ENCODE assay signal across 1 cellular context in the genomic region with DNA sequence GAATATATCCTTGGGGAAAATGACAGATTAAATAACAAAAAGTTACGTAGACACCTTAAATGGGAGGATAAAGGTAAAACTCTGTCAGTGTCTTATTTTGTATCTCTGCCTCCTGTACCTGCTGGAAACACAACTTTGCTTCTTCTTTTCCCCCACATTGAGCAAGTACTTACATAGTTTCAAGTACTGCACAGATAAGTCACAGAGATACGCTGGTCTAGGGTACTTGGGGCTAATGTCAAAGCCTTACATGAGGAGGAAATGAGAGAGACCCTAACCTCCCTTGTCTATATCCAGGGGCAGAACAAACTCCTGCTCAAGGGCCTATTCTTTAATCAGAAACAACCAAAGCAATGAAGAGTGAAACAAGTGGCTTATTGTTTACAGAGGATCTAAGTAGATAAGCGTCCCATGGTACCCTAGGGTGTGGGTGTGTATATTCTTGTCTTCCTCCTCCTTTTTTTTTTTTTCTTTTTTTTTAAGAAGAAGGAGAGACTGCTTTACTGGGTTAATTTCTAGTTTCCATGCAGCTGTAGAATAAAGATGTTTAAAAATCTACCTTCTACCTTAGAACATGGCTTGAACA.
TF ChIP-seq lines count a peak whose summit lies in the region.

No MANE protein-coding gene starts in this region.

TF ChIP-seq in K562, 482 proteins besides CTCF, POLR2A, EP300 and RAD21 (continued from another document):
- TF ChIP-seq SUPT5H (IDR thresholded peaks at IDR 0.05) (no peak), FOXA3 (CRISPR knock-in tag; conservative IDR thresholded peaks at IDR 0.05 in 1 of 2, IDR thresholded peaks at IDR 0.05 in 1 of 2) (peak in 1 of 2 experiments; percentile 60; a peak in 2 of 4 replicates), BRD4 (IDR thresholded peaks at IDR 0.05) (no peak), ZNF668 (CRISPR knock-in tag; IDR thresholded peaks at IDR 0.05) (no peak), EZH2 (IDR thresholded peaks at IDR 0.05; ENCODE audit: borderline replicate concordance, low read depth, low read length) (no peak), FOXK2 (conservative IDR thresholded peaks at IDR 0.05 in 1 of 2, IDR thresholded peaks at IDR 0.05 in 1 of 2; ENCODE audit: low read depth in 2 of 2) (peak; percentile 61 to 66; a peak in 3 of 4 replicates), STAT5A (IDR thresholded peaks at IDR 0.05; ENCODE audit: borderline replicate concordance, low read length) (no peak), ZNF561 (CRISPR knock-in tag; conservative IDR thresholded peaks at IDR 0.05) (no peak), POLR2G (IDR thresholded peaks at IDR 0.05; ENCODE audit: low read depth, low read length) (no peak), XRCC3 (IDR thresholded peaks at IDR 0.05) (no peak), ZNF589 (CRISPR knock-in tag; IDR thresholded peaks at IDR 0.05; ENCODE audit: low read depth) (no peak), SOX6 (IDR thresholded peaks at IDR 0.05) (peak; percentile 45; the same call in 1 of the 2 replicates), ZC3H11A (IDR thresholded peaks at IDR 0.05; ENCODE audit: low read depth, low read length) (no peak), ZNF766 (CRISPR knock-in tag; conservative IDR thresholded peaks at IDR 0.05) (no peak), SMARCB1 (IDR thresholded peaks at IDR 0.05; ENCODE audit: insufficient read length, low read depth) (no peak), CBFA2T3 (IDR thresholded peaks at IDR 0.05) (peak; percentile 12; the same call in 1 of the 2 replicates), TARDBP (IDR thresholded peaks at IDR 0.05) (no peak), FIP1L1 (IDR thresholded peaks at IDR 0.05; ENCODE audit: low read depth, low read length, poor library complexity, severe bottlenecking) (no peak), ZNF324 (CRISPR knock-in tag; IDR thresholded peaks at IDR 0.05) (no peak), ZNF57 (CRISPR knock-in tag; IDR thresholded peaks at IDR 0.05) (no peak), ZNF384 (IDR thresholded peaks at IDR 0.05; ENCODE audit: low read depth, low read length) (peak; percentile 73; the same call in 1 of the 2 replicates), NFYB (IDR thresholded peaks at IDR 0.05; ENCODE audit: extremely low read depth, insufficient read length) (no peak), DPF2 (IDR thresholded peaks at IDR 0.05) (peak; percentile 49; the same call in 1 of the 2 replicates), BRD9 (IDR thresholded peaks at IDR 0.05; ENCODE audit: low read depth, partially characterized antibody) (no peak), ZNF507 (tag; conservative IDR thresholded peaks at IDR 0.05) (no peak), CREB1 (IDR thresholded peaks at IDR 0.05) (no peak), CREB1 (CRISPR knock-in tag; IDR thresholded peaks at IDR 0.05) (no peak), ARID1B (IDR thresholded peaks at IDR 0.05) (peak; percentile 39; the same call in 1 of the 2 replicates), KHSRP (IDR thresholded peaks at IDR 0.05) (no peak), ZNF79 (CRISPR knock-in tag; IDR thresholded peaks at IDR 0.05; ENCODE audit: low read depth) (no peak), TEAD4 (IDR thresholded peaks at IDR 0.05; ENCODE audit: low read length) (no peak), TEAD4 (CRISPR knock-in tag; IDR thresholded peaks at IDR 0.05; ENCODE audit: borderline replicate concordance) (no peak)
- TF ChIP-seq, protein P1, sequence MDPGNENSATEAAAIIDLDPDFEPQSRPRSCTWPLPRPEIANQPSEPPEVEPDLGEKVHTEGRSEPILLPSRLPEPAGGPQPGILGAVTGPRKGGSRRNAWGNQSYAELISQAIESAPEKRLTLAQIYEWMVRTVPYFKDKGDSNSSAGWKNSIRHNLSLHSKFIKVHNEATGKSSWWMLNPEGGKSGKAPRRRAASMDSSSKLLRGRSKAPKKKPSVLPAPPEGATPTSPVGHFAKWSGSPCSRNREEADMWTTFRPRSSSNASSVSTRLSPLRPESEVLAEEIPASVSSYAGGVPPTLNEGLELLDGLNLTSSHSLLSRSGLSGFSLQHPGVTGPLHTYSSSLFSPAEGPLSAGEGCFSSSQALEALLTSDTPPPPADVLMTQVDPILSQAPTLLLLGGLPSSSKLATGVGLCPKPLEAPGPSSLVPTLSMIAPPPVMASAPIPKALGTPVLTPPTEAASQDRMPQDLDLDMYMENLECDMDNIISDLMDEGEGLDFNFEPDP (CRISPR knock-in tag; IDR thresholded peaks at IDR 0.05), result no peak
- TF ChIP-seq, protein P2, sequence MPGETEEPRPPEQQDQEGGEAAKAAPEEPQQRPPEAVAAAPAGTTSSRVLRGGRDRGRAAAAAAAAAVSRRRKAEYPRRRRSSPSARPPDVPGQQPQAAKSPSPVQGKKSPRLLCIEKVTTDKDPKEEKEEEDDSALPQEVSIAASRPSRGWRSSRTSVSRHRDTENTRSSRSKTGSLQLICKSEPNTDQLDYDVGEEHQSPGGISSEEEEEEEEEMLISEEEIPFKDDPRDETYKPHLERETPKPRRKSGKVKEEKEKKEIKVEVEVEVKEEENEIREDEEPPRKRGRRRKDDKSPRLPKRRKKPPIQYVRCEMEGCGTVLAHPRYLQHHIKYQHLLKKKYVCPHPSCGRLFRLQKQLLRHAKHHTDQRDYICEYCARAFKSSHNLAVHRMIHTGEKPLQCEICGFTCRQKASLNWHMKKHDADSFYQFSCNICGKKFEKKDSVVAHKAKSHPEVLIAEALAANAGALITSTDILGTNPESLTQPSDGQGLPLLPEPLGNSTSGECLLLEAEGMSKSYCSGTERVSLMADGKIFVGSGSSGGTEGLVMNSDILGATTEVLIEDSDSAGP (CRISPR knock-in tag; IDR thresholded peaks at IDR 0.05), result no peak
- TF ChIP-seq, protein P3, sequence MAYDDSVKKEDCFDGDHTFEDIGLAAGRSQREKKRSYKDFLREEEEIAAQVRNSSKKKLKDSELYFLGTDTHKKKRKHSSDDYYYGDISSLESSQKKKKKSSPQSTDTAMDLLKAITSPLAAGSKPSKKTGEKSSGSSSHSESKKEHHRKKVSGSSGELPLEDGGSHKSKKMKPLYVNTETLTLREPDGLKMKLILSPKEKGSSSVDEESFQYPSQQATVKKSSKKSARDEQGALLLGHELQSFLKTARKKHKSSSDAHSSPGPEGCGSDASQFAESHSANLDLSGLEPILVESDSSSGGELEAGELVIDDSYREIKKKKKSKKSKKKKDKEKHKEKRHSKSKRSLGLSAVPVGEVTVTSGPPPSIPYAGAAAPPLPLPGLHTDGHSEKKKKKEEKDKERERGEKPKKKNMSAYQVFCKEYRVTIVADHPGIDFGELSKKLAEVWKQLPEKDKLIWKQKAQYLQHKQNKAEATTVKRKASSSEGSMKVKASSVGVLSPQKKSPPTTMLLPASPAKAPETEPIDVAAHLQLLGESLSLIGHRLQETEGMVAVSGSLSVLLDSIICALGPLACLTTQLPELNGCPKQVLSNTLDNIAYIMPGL (CRISPR knock-in tag; IDR thresholded peaks at IDR 0.05), result no peak
- TF ChIP-seq, protein P4, sequence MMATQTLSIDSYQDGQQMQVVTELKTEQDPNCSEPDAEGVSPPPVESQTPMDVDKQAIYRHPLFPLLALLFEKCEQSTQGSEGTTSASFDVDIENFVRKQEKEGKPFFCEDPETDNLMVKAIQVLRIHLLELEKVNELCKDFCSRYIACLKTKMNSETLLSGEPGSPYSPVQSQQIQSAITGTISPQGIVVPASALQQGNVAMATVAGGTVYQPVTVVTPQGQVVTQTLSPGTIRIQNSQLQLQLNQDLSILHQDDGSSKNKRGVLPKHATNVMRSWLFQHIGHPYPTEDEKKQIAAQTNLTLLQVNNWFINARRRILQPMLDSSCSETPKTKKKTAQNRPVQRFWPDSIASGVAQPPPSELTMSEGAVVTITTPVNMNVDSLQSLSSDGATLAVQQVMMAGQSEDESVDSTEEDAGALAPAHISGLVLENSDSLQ (IDR thresholded peaks at IDR 0.05), result no peak
- TF ChIP-seq, protein P5, sequence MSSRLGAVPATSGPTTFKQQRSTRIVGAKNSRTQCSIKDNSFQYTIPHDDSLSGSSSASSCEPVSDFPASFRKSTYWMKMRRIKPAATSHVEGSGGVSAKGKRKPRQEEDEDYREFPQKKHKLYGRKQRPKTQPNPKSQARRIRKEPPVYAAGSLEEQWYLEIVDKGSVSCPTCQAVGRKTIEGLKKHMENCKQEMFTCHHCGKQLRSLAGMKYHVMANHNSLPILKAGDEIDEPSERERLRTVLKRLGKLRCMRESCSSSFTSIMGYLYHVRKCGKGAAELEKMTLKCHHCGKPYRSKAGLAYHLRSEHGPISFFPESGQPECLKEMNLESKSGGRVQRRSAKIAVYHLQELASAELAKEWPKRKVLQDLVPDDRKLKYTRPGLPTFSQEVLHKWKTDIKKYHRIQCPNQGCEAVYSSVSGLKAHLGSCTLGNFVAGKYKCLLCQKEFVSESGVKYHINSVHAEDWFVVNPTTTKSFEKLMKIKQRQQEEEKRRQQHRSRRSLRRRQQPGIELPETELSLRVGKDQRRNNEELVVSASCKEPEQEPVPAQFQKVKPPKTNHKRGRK (tag; IDR thresholded peaks at IDR 0.05), result no peak
- TF ChIP-seq, protein P6, sequence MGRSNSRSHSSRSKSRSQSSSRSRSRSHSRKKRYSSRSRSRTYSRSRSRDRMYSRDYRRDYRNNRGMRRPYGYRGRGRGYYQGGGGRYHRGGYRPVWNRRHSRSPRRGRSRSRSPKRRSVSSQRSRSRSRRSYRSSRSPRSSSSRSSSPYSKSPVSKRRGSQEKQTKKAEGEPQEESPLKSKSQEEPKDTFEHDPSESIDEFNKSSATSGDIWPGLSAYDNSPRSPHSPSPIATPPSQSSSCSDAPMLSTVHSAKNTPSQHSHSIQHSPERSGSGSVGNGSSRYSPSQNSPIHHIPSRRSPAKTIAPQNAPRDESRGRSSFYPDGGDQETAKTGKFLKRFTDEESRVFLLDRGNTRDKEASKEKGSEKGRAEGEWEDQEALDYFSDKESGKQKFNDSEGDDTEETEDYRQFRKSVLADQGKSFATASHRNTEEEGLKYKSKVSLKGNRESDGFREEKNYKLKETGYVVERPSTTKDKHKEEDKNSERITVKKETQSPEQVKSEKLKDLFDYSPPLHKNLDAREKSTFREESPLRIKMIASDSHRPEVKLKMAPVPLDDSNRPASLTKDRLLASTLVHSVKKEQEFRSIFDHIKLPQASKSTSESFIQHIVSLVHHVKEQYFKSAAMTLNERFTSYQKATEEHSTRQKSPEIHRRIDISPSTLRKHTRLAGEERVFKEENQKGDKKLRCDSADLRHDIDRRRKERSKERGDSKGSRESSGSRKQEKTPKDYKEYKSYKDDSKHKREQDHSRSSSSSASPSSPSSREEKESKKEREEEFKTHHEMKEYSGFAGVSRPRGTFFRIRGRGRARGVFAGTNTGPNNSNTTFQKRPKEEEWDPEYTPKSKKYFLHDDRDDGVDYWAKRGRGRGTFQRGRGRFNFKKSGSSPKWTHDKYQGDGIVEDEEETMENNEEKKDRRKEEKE (IDR thresholded peaks at IDR 0.05; ENCODE audit: borderline replicate concordance in 1 of 2, control insufficient read depth in 1 of 2, low read depth in 2 of 2, low read length in 1 of 2), result no peak
- TF ChIP-seq, protein P7, sequence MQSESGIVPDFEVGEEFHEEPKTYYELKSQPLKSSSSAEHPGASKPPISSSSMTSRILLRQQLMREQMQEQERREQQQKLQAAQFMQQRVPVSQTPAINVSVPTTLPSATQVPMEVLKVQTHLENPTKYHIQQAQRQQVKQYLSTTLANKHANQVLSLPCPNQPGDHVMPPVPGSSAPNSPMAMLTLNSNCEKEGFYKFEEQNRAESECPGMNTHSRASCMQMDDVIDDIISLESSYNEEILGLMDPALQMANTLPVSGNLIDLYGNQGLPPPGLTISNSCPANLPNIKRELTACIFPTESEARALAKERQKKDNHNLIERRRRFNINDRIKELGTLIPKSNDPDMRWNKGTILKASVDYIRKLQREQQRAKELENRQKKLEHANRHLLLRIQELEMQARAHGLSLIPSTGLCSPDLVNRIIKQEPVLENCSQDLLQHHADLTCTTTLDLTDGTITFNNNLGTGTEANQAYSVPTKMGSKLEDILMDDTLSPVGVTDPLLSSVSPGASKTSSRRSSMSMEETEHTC (IDR thresholded peaks at IDR 0.05), result no peak
- TF ChIP-seq, protein P8, sequence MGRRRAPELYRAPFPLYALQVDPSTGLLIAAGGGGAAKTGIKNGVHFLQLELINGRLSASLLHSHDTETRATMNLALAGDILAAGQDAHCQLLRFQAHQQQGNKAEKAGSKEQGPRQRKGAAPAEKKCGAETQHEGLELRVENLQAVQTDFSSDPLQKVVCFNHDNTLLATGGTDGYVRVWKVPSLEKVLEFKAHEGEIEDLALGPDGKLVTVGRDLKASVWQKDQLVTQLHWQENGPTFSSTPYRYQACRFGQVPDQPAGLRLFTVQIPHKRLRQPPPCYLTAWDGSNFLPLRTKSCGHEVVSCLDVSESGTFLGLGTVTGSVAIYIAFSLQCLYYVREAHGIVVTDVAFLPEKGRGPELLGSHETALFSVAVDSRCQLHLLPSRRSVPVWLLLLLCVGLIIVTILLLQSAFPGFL (CRISPR knock-in tag; IDR thresholded peaks at IDR 0.05), result no peak
- TF ChIP-seq, protein P9, sequence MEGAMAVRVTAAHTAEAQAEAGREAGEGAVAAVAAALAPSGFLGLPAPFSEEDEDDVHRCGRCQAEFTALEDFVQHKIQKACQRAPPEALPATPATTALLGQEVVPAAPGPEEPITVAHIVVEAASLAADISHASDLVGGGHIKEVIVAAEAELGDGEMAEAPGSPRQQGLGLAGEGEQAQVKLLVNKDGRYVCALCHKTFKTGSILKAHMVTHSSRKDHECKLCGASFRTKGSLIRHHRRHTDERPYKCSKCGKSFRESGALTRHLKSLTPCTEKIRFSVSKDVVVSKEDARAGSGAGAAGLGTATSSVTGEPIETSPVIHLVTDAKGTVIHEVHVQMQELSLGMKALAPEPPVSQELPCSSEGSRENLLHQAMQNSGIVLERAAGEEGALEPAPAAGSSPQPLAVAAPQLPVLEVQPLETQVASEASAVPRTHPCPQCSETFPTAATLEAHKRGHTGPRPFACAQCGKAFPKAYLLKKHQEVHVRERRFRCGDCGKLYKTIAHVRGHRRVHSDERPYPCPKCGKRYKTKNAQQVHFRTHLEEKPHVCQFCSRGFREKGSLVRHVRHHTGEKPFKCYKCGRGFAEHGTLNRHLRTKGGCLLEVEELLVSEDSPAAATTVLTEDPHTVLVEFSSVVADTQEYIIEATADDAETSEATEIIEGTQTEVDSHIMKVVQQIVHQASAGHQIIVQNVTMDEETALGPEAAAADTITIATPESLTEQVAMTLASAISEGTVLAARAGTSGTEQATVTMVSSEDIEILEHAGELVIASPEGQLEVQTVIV (CRISPR knock-in tag; IDR thresholded peaks at IDR 0.05; ENCODE audit: borderline replicate concordance), result no peak
- TF ChIP-seq, protein P10, sequence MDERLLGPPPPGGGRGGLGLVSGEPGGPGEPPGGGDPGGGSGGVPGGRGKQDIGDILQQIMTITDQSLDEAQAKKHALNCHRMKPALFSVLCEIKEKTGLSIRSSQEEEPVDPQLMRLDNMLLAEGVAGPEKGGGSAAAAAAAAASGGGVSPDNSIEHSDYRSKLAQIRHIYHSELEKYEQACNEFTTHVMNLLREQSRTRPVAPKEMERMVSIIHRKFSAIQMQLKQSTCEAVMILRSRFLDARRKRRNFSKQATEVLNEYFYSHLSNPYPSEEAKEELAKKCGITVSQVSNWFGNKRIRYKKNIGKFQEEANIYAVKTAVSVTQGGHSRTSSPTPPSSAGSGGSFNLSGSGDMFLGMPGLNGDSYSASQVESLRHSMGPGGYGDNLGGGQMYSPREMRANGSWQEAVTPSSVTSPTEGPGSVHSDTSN (CRISPR knock-in tag; IDR thresholded peaks at IDR 0.05; ENCODE audit: low read depth), result no peak
- TF ChIP-seq, protein P10 (tag; conservative IDR thresholded peaks at IDR 0.05; ENCODE audit: low read depth), result no peak
